ENCODE assay signal across 9 cellular contexts in genomic region chr5:14628346-14628745, GRCh38. TPM values are rescaled to one million over a fixed set of nuclear protein-coding genes. Genes with fewer than 3 reads are reported as not detected.
DNase-seq lines count a peak whose midpoint lies in the region; ATAC-seq, FAIRE-seq and TF ChIP-seq lines count a peak whose summit lies in the region.
"Had no signal": no experiment of that assay in that cellular context is flagged by ENCODE, and none has a peak within 500 bp of the region (broad histone marks: within the 10 kb centered on the region; RNA-seq: fewer than 3 reads in every experiment).

No MANE protein-coding gene starts in this region.

- no peaks in the 10 kb centered on the region for H3K36me3 Mint-ChIP-seq in naive B cell

- intact Hi-C loops in GM12878 (cut with micrococcal nuclease; ENCODE audit: unreplicated experiment) = no loop called here

- no peak overlapping the region for H3K27ac ChIP-seq in GM12878 (ENCODE audit: control insufficient read depth, insufficient read depth)
- H3K27ac ChIP-seq: BLaER1 treated with 17β-estradiol and CSF1 and Interleukin-3, amounts not matched to agents 10 nM and 100 nM had no signal

- POLR2A ChIA-PET in GM12878 (lab: Charles Lee) = no interaction called here

- TF ChIP-seq POLR2A in GM12878 (IDR thresholded peaks at IDR 0.05; ENCODE audit: low read depth, low read length) = no peak

- no peak overlapping the region for H3K9ac ChIP-seq in GM12878 (ENCODE audit: control insufficient read depth, insufficient read depth, low read length)
- H3K9ac ChIP-seq: BLaER1 treated with 17β-estradiol and CSF1 and Interleukin-3, amounts not matched to agents 10 nM and 100 nM had no signal

- no peaks in the 10 kb centered on the region for H3K4me1 ChIP-seq in GM12878 (ENCODE audit: control insufficient read depth, insufficient read depth, low read length)
- H3K4me1 ChIP-seq: BLaER1 treated with 17β-estradiol and CSF1 and Interleukin-3, amounts not matched to agents 10 nM and 100 nM had no signal

- no peak overlapping the region for H2AFZ ChIP-seq in GM12878 (ENCODE audit: control insufficient read depth, low read depth, low read length)

- H3K4me3 ChIP-seq in GM12878 = no peak overlapping the region
- H3K4me3 ChIP-seq: BLaER1 treated with 17β-estradiol and CSF1 and Interleukin-3, amounts not matched to agents 10 nM and 100 nM had no signal

- H3K4me2 ChIP-seq in GM12878 (ENCODE audit: control insufficient read depth, insufficient read depth) = no peak overlapping the region
- H3K4me2 ChIP-seq: BLaER1 treated with 17β-estradiol and CSF1 and Interleukin-3, amounts not matched to agents 10 nM and 100 nM had no signal

- in situ Hi-C loops in GM12878 (cut with MboI) = no loop called here

- RAD21 ChIA-PET in GM12878 (lab: Charles Lee; ENCODE audit: unreplicated experiment) = no interaction called here

- no peaks in the 10 kb centered on the region for H3K27me3 ChIP-seq in GM12878 (replicated peaks in 1 of 2; ENCODE audit: control insufficient read depth in 2 of 2, insufficient read depth in 2 of 2, low read length in 1 of 2)
- H3K27me3 ChIP-seq: BLaER1 treated with 17β-estradiol and CSF1 and Interleukin-3, amounts not matched to agents 10 nM and 100 nM had no signal

- no peak for TF ChIP-seq CTCF in GM12878 (IDR thresholded peaks at IDR 0.05 in 2 of 3, conservative IDR thresholded peaks at IDR 0.05 in 1 of 3; ENCODE audit: control insufficient read depth in 2 of 3, extremely low read depth in 1 of 3, insufficient read depth in 1 of 3, low read depth in 3 of 3, low read length in 3 of 3)

- H4K20me1 ChIP-seq in GM12878 (ENCODE audit: control insufficient read depth, insufficient read depth) = no peaks in the 10 kb centered on the region

- TF ChIP-seq RAD21 in GM12878 (IDR thresholded peaks at IDR 0.05; ENCODE audit: insufficient read depth, low read depth, low read length) = no peak

- BruUV-seq in GM12878 (replicated peaks; lab: Mats Ljungman, UMichigan) = no TSS peak

- H3K79me2 ChIP-seq in GM12878 (ENCODE audit: control insufficient read depth, insufficient read depth, low read length) = no peaks in the 10 kb centered on the region

- FAIRE-seq in GM12878 (lab: Jason Lieb, UNC) = peak; percentile 81

- peaks cover 0 to 12% (median 0%) of the 10 kb centered on the region in 7 donors for H3K9me3 Mint-ChIP-seq in naive B cell

- no peak overlapping the region for H3K27ac Mint-ChIP-seq in naive B cell

- DNase-seq in activated gamma-delta T cell treated with Interleukin-2 at 50 U/mL for 16 hours = peak; percentile 61
- no peak for DNase-seq in activated gamma-delta T cell (lab: John Stamatoyannopoulos, UW)
- peak; percentile 10 to 43 (median 21) for DNase-seq in T-helper 1 cell
- DNase-seq in GM12878 (ENCODE audit: low read depth, low spot score) = no peak
- DNase-seq in naive B cell = peak; percentile 11
- no peak for DNase-seq in NCI-H146 treated with DMSO at 0.1 percent for 48 hours (lab: John Stamatoyannopoulos, UW; ENCODE audit: unreplicated experiment)
- DNase-seq in NCI-H2227 treated with DMSO at 0.1 percent for 48 hours (lab: John Stamatoyannopoulos, UW) = no peak

- no peak for TF ChIP-seq EP300 in GM12878 (IDR thresholded peaks at IDR 0.05; ENCODE audit: borderline replicate concordance in 1 of 2, control insufficient read depth in 1 of 2, low read depth in 2 of 2, low read length in 2 of 2)

- no peaks in the 10 kb centered on the region for H3K4me1 Mint-ChIP-seq in naive B cell

- ATAC-seq in GM12878 (peak; percentile 78), naive B cell (ENCODE audit: low read depth in 2 of 2) (no peak), HG03432 (IDR thresholded peaks at IDR 0.05; ENCODE audit: unreplicated experiment) (no peak)

- CTCF ChIA-PET in GM12878 (lab: Yijun Ruan, JAX) = interaction anchor here (1.3 kb wide), 1 partner anchor 20 kb away, joined by 4 read pairs; no protein-coding TSS in a partner anchor

- SMC1A ChIA-PET in GM12878 (lab: Charles Lee; ENCODE audit: uncharacterized antibody, unreplicated experiment) = interaction anchor here (0.8 kb wide), 1 partner anchor 17 kb away, joined by 3 read pairs; no protein-coding TSS in a partner anchor

- H3K27me3 Mint-ChIP-seq in naive B cell = peaks cover 3 to 8% (median 8%) of the 10 kb centered on the region in 3 donors

- WGBS in GM12878 (ENCODE audit: insufficient coverage, insufficient replicate concordance, low lambda C conversion rate, missing lambda C conversion rate) = 2% methylated on average over 3 of the region's 3 CpGs

- H3K9me3 ChIP-seq in GM12878 (replicated peaks; ENCODE audit: control insufficient read depth, insufficient read depth, low read length) = no peaks in the 10 kb centered on the region

- H3K4me3 Mint-ChIP-seq in naive B cell = no peak overlapping the region

- no peaks in the 10 kb centered on the region for H3K36me3 ChIP-seq in GM12878 (ENCODE audit: control insufficient read depth in 2 of 2, insufficient read depth in 2 of 2, low read length in 1 of 2)
- H3K36me3 ChIP-seq: BLaER1 treated with 17β-estradiol and CSF1 and Interleukin-3, amounts not matched to agents 10 nM and 100 nM had no signal

TF ChIP-seq in GM12878, 131 proteins besides CTCF, POLR2A, EP300 and RAD21:
- no peak for TF ChIP-seq WRNIP1 (IDR thresholded peaks at IDR 0.05; ENCODE audit: borderline replicate concordance, low read depth, low read length)
- TF ChIP-seq EZH2 (IDR thresholded peaks at IDR 0.05; ENCODE audit: borderline replicate concordance, control insufficient read depth, low read depth, low read length) = no peak
- TF ChIP-seq REST (IDR thresholded peaks at IDR 0.05; ENCODE audit: low read depth, low read length) = peak; percentile 96
TF ChIP-seq in GM12878: peak in this region for 1.

RNA-seq across cellular contexts. Expression of gene OTULIN, which starts 36.2 kb away (rescaled TPM):
- total RNA-seq in GM12878 (2013; cell fraction: nucleolus; rRNA removed) = 143 and 160 TPM in 2 replicates
- total RNA-seq in GM12878 (2014; rRNA removed) = 44.0 and 44.1 TPM in 2 replicates
- 31.6 and 35.0 TPM in 2 replicates for total RNA-seq in GM12878 (2014; rRNA removed; fragmentation: Illumina TruSeq; extraction: Trizol)
- total RNA-seq in GM12878 (2021) = 70.5 and 72.0 TPM in 2 replicates
- 7.2 TPM for polyA plus RNA-seq in GM12878 (2011; ENCODE audit: low read depth)
- polyA plus RNA-seq in GM12878 (2011; rRNA removed) = 34.1 and 44.0 TPM in 2 replicates
- 19.9 and 20.5 TPM in 2 replicates for polyA plus RNA-seq in GM12878 (2011; cell fraction: cytosol; rRNA removed)
- polyA plus RNA-seq in GM12878 (2011; cell fraction: nucleus; rRNA removed) = 32.5 and 35.2 TPM in 2 replicates
- 12.6 and 16.9 TPM in 2 replicates for polyA plus RNA-seq in GM12878 (2012)
- 22.2 and 22.6 TPM in 2 replicates for polyA plus RNA-seq in GM12878 (2014; fragmentation: Illumina TruSeq; extraction: Trizol)
- polyA plus RNA-seq in GM12878 (2014; fragmentation: Nextera tagmentation; extraction: Ambion mirVana) = 1 to 10 TPM; 6.6 to 9.9 TPM
- polyA plus RNA-seq in GM12878 (2014; rRNA removed) = 25.8 and 41.0 TPM in 2 replicates
- 10 to 100 TPM in 1 of 2 experiments, 1 to 10 TPM in 1; 7.2 to 40.8 TPM for polyA plus RNA-seq in GM12878 (2016; fragmentation: Nextera tagmentation; extraction: Ambion mirVana)
- 32.6 and 45.4 TPM in 2 replicates for polyA minus RNA-seq in GM12878 (2011; rRNA and poly(A)+ RNA removed)
- polyA minus RNA-seq in GM12878 (2011; cell fraction: cytosol; rRNA and poly(A)+ RNA removed) = 13.3 and 16.3 TPM in 2 replicates
- 50.4 and 91.6 TPM in 2 replicates for polyA minus RNA-seq in GM12878 (2011; cell fraction: nucleus; rRNA and poly(A)+ RNA removed)
- polyA plus RNA-seq in naive B cell (ENCODE audit: low read depth in 6 of 6) = 10 to 100 TPM in 5 of 6 donors, 1 to 10 TPM in 1; 9.4 to 27.8 (median 19.1) TPM

RNA-seq across cellular contexts. Expression of gene OTULINL, which starts 46.8 kb away (rescaled TPM):
- total RNA-seq in GM12878 (2013; cell fraction: nucleolus; rRNA removed) = 0.32 and 0.46 TPM in 2 replicates
- total RNA-seq in GM12878 (2014; rRNA removed) = 1.7 and 1.8 TPM in 2 replicates
- 2.1 and 2.3 TPM in 2 replicates for total RNA-seq in GM12878 (2014; rRNA removed; fragmentation: Illumina TruSeq; extraction: Trizol)
- 3.1 and 4.7 TPM in 2 replicates for total RNA-seq in GM12878 (2021)
- 1.2 TPM for polyA plus RNA-seq in GM12878 (2011; ENCODE audit: low read depth)
- polyA plus RNA-seq in GM12878 (2011; rRNA removed) = 0.60 and 0.94 TPM in 2 replicates
- 0.19 and 0.27 TPM in 2 replicates for polyA plus RNA-seq in GM12878 (2011; cell fraction: cytosol; rRNA removed)
- 0.12 and 0.28 TPM in 2 replicates for polyA plus RNA-seq in GM12878 (2011; cell fraction: nucleus; rRNA removed)
- polyA plus RNA-seq in GM12878 (2012) = 1.4 TPM in 2 replicates
- polyA plus RNA-seq in GM12878 (2014; fragmentation: Illumina TruSeq; extraction: Trizol) = 1.8 and 4.5 TPM in 2 replicates
- polyA plus RNA-seq in GM12878 (2014; fragmentation: Nextera tagmentation; extraction: Ambion mirVana) = 1 to 10 TPM in 1 of 2 experiments, under 1 TPM in 1; 0.79 to 1.3 TPM
- polyA plus RNA-seq in GM12878 (2014; rRNA removed) = 1.7 and 1.9 TPM in 2 replicates
- 1 to 10 TPM; 3.6 to 4.0 TPM for polyA plus RNA-seq in GM12878 (2016; fragmentation: Nextera tagmentation; extraction: Ambion mirVana)
- polyA minus RNA-seq in GM12878 (2011; rRNA and poly(A)+ RNA removed) = 0.15 and 0.22 TPM in 2 replicates
- polyA minus RNA-seq in GM12878 (2011; cell fraction: cytosol; rRNA and poly(A)+ RNA removed) = 0.83 TPM in 1 of 2 replicates, not detected in the other
- polyA minus RNA-seq in GM12878 (2011; cell fraction: nucleus; rRNA and poly(A)+ RNA removed) = 0.10 and 0.24 TPM in 2 replicates
- polyA plus RNA-seq in naive B cell (ENCODE audit: low read depth in 6 of 6) = under 1 TPM; 0.06 to 0.85 (median 0.33) TPM

Comparison
In these comparisons a context has a peak if more than half of its experiments do, and no peak if none do; other contexts are left out.
1. DNase-seq: peak in activated gamma-delta T cell treated with Interleukin-2 at 50 U/mL for 16 hours (single experiment), T-helper 1 cell (5 of 5) and naive B cell (single experiment); none in activated gamma-delta T cell (single experiment), GM12878 (single experiment), NCI-H146 treated with DMSO at 0.1 percent for 48 hours (single experiment) and NCI-H2227 treated with DMSO at 0.1 percent for 48 hours (single experiment).